Comparison of ENCODE assay signal across 10 cellular contexts in the genomic region with DNA sequence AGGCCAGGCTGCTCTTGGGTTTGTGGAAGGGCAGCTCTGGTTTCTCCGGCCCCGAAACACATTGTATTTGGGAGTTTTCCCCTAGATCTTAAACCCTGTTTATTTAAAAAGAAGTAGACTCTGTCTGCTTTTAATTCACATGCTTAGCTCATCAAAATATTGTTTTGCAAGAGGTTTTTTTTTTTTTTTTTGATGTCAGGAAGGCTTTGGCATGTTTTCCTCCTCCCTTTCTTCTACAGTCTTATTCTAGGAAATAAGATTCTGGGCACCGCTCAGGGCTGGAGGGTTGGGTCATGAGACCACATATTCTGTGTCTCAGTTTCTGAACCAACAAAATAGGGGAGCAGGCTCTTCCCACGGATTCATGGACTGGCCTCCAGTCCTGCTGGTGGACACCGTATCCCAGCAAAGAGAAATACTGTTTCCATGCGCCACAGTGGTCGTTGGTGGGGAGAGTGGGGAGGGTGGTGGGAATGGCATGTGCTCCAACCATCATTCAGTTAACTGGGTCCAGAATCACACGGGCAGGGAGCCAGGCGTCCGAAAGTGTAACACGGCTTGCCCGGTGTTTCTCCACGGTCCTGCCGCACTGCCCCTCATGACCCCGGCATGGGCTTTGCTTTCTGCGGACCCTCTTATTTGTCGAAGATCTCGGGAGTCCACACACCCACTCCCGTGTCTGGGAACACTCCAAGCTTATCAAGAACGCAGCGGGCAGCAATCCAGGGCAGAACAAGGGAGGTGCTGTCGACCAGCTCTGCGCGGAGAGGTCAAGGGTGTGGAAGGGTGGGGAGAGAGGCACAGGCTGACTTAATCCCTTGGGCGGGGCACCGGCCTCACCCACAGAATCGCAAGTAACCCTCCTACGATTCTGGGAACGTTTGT.
DNase-seq lines count a peak whose midpoint lies in the region; ATAC-seq, FAIRE-seq and TF ChIP-seq lines count a peak whose summit lies in the region.
"Had no signal": no experiment of that assay in that cellular context is flagged by ENCODE, and none has a peak within 500 bp of the region (broad histone marks: within the 10 kb centered on the region; RNA-seq: fewer than 3 reads in every experiment).

No MANE protein-coding gene starts in this region.

- H2BK12ac ChIP-seq in H9 (ENCODE audit: insufficient read length, low read depth, low read length), result no peak overlapping the region

- H3K9ac ChIP-seq in H9 (ENCODE audit: extremely low read depth, insufficient read length, low read length), result no peak overlapping the region
- H3K9ac ChIP-seq in smooth muscle cell (ENCODE audit: low read depth), result peak overlapping the region; percentile 50

- peak overlapping the region in 2 of 3 experiments; percentile 30 to 85; a peak in 1 of 7 replicates for H3K27ac Mint-ChIP-seq in H9

- no peaks in the 10 kb centered on the region for H3K36me3 ChIP-seq in bronchial epithelial cell (ENCODE audit: control insufficient read depth, insufficient read depth, low read length)
- no peaks in the 10 kb centered on the region for H3K36me3 ChIP-seq in smooth muscle cell (ENCODE audit: low read depth)

- no peak overlapping the region for H2AK5ac ChIP-seq in H9 (ENCODE audit: insufficient read length, low read length)

- no peak overlapping the region for H2BK120ac ChIP-seq in H9 (ENCODE audit: low read depth, low read length, poor library complexity, severe bottlenecking)

- H4K8ac ChIP-seq in H9 (replicated peaks; ENCODE audit: insufficient read length, low read depth, low read length), result no peak overlapping the region

- H3K4me1 ChIP-seq in H9 (ENCODE audit: insufficient read depth, low read length) (peaks cover 8% of the 10 kb centered on the region), smooth muscle cell (ENCODE audit: low read depth) (peaks cover 19% of the 10 kb centered on the region)

- no peak for FAIRE-seq in bronchial epithelial cell (lab: Jason Lieb, UNC)

- no peaks in the 10 kb centered on the region for H3K79me1 ChIP-seq in H9 (ENCODE audit: insufficient read depth, low read depth, low read length, poor library complexity, severe bottlenecking)

- H3K27ac ChIP-seq in H9 (ENCODE audit: insufficient read length, low read depth, low read length) (no peak overlapping the region), smooth muscle cell (ENCODE audit: low read depth) (peak overlapping the region; percentile 94)

- no peak overlapping the region for H4K5ac ChIP-seq in H9 (ENCODE audit: insufficient read length, low read depth, low read length)

- no peak overlapping the region for H3K4me2 ChIP-seq in H9 (ENCODE audit: insufficient read depth, insufficient read length, low read length)
- peak overlapping the region; percentile 67 for H3K4me2 ChIP-seq in smooth muscle cell

- no peak overlapping the region for H2BK5ac ChIP-seq in H9 (ENCODE audit: insufficient read length, low read length)

- ATAC-seq in GM21576 (IDR thresholded peaks at IDR 0.05; ENCODE audit: unreplicated experiment) (no peak), HG03457 (IDR thresholded peaks at IDR 0.05; ENCODE audit: unreplicated experiment) (no peak)

- no peak for DNase-seq in H9
- DNase-seq in bronchial epithelial cell (ENCODE audit: low read depth), result peak; percentile 62
- DNase-seq in iris pigment epithelial cell (ENCODE audit: low read depth), result peak; percentile 58
- DNase-seq in smooth muscle cell (lab: John Stamatoyannopoulos, UW; ENCODE audit: unreplicated experiment), result no peak
- DNase-seq in activated naive CD4-positive, alpha-beta T cell (lab: John Stamatoyannopoulos, UW), result no peak
- DNase-seq in inferior parietal cortex (ENCODE audit: extremely low spot score), result no peak
- DNase-seq: activated CD4-positive, alpha-beta T cell treated with anti-CD3 and anti-CD28 coated beads, Interleukin-2, amount 50 U/mL, for 48 hours; DMS 273 treated with DMSO at 0.1 percent for 48 hours had no signal

- H3K18ac ChIP-seq in H9 (ENCODE audit: insufficient read length, low read depth, low read length), result no peak overlapping the region

- H2BK20ac ChIP-seq in H9 (ENCODE audit: low read depth, low read length, poor library complexity, severe bottlenecking), result no peak overlapping the region

- peaks cover 0 to 3% (median 0%) of the 10 kb centered on the region in 3 experiments; a peak in 4 of 7 replicates for H3K36me3 Mint-ChIP-seq in H9 (ENCODE audit: insufficient read depth in 1 of 3, low read depth in 3 of 3)

- no peaks in the 10 kb centered on the region for H4K20me1 ChIP-seq in H9 (ENCODE audit: control insufficient read depth, insufficient read depth, insufficient read length)
- peaks cover 11% of the 10 kb centered on the region for H4K20me1 ChIP-seq in smooth muscle cell (ENCODE audit: low read depth)

- no peak overlapping the region for H4K91ac ChIP-seq in H9 (ENCODE audit: insufficient read length, low read depth, low read length)

- H2BK15ac ChIP-seq in H9 (ENCODE audit: low read depth, low read length), result no peak overlapping the region

- H3K79me2 ChIP-seq in H9 (ENCODE audit: insufficient read depth, low read length) (0 out of 2 replicates have a peak, but pooled peaks cover 2% of the 10 kb centered on the region), smooth muscle cell (ENCODE audit: low read depth) (peaks cover 9% of the 10 kb centered on the region)

- peaks cover 26% of the 10 kb centered on the region for H3F3A ChIP-seq in smooth muscle cell (ENCODE audit: low read depth)

- H2AFZ ChIP-seq in H9 (ENCODE audit: low read length), result no peak overlapping the region
- H2AFZ ChIP-seq in smooth muscle cell (ENCODE audit: low read depth), result no peak overlapping the region

- H3K9me3 Mint-ChIP-seq in H9, result no peaks in the 10 kb centered on the region

- no peaks in the 10 kb centered on the region for H3K27me3 Mint-ChIP-seq in H9 (ENCODE audit: low read depth)

- no peaks in the 10 kb centered on the region for H3K23me2 ChIP-seq in H9 (ENCODE audit: insufficient read length, low read depth, low read length, poor library complexity, severe bottlenecking)

- H3K14ac ChIP-seq in H9 (ENCODE audit: insufficient read depth, low read length), result no peak overlapping the region

- H3K9me3 ChIP-seq in H9 (ENCODE audit: control insufficient read depth, low read depth, low read length) (no peaks in the 10 kb centered on the region), smooth muscle cell (replicated peaks; ENCODE audit: low read depth) (no peaks in the 10 kb centered on the region)

- WGBS in H9 (ENCODE audit: extremely low coverage, insufficient read length, low lambda C conversion rate), result no CpG with 5 or more reads among the region's 29 CpGs
- WGBS in smooth muscle cell (ENCODE audit: low lambda C conversion rate), result 50% methylated on average over 29 of the region's 29 CpGs

- no peak overlapping the region for H3K56ac ChIP-seq in H9 (ENCODE audit: insufficient read length, low read depth, low read length)

- H3K4ac ChIP-seq in H9 (ENCODE audit: low read depth, low read length), result no peak overlapping the region

- TF ChIP-seq CTCF in H9 (conservative IDR thresholded peaks at IDR 0.05) (no peak), bronchial epithelial cell (IDR thresholded peaks at IDR 0.05; ENCODE audit: insufficient read depth, low read length, severe bottlenecking) (no peak), smooth muscle cell (IDR thresholded peaks at IDR 0.05; ENCODE audit: borderline replicate concordance, insufficient read depth, poor library complexity, severe bottlenecking) (no peak)

- H3K23ac ChIP-seq in H9 (ENCODE audit: insufficient read length, low read depth, low read length), result no peak overlapping the region

- no peak overlapping the region for H3K4me3 ChIP-seq in bronchial epithelial cell (ENCODE audit: low read depth, low read length)
- no peak overlapping the region for H3K4me3 ChIP-seq in smooth muscle cell

- H3K27me3 ChIP-seq in H9 (ENCODE audit: insufficient read depth, low read length), result no peaks in the 10 kb centered on the region
- H3K27me3 ChIP-seq in bronchial epithelial cell (ENCODE audit: control insufficient read depth, insufficient read depth, low read length), result no peaks in the 10 kb centered on the region
- H3K27me3 ChIP-seq in smooth muscle cell (ENCODE audit: low read depth), result no peaks in the 10 kb centered on the region

- H3K4me3 Mint-ChIP-seq in H9, result no peak overlapping the region

- peaks cover 24 to 33% of the 10 kb centered on the region in 2 experiments for H3K4me1 Mint-ChIP-seq in H9

- H3T11ph ChIP-seq in H9 (ENCODE audit: low read length), result no peak overlapping the region

Comparison
In these comparisons a context has a peak if more than half of its experiments do, and no peak if none do; other contexts are left out.
1. DNase-seq: peak in bronchial epithelial cell (single experiment) and iris pigment epithelial cell (single experiment); none in H9 (single experiment), smooth muscle cell (single experiment), activated naive CD4-positive, alpha-beta T cell (0 of 4) and inferior parietal cortex (single experiment).